16 cellular contexts compared by ENCODE assay signal in the genomic region with DNA sequence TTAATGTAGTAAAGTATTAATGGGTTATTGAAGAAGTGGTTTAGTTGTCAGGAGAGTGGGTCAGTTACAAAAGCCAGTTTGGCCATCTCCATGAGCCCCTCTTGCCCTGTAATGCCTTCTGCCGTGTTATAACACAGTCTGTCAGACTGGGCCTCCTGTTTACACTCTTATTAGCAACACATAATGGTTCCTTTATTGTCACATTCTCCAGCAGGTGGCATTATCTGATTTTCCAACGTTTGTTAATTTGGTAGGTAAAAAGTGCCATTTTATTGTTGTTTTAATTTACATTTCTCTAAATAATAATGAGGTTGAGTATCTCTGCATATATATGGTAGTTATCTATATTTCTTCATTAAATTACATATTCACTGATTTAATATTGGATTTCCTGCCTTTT.
DNase-seq lines count a peak whose midpoint lies in the region; ATAC-seq and TF ChIP-seq lines count a peak whose summit lies in the region.
"Had no signal": no experiment of that assay in that cellular context is flagged by ENCODE, and none has a peak within 500 bp of the region (broad histone marks: within the 10 kb centered on the region; RNA-seq: fewer than 3 reads in every experiment).

No MANE protein-coding gene starts in this region.

- no peak overlapping the region for H4K8ac ChIP-seq in mesendoderm (ENCODE audit: low read depth, low read length)

- H2BK15ac ChIP-seq in mesendoderm (replicated peaks; ENCODE audit: low read depth) = no peak overlapping the region

- no peak overlapping the region for H2AK5ac ChIP-seq in mesendoderm (ENCODE audit: low read length)

- H3K36me3 ChIP-seq in OCI-LY1 (ENCODE audit: insufficient read depth, low read length) (no peaks in the 10 kb centered on the region), mesendoderm (ENCODE audit: control insufficient read depth, insufficient read depth, low read length) (no peaks in the 10 kb centered on the region)

- no peak overlapping the region for H2AFZ ChIP-seq in OCI-LY1 (ENCODE audit: low read length)

- no peaks in the 10 kb centered on the region for H3F3A ChIP-seq in OCI-LY1 (ENCODE audit: insufficient read depth, low read length)

- no peaks in the 10 kb centered on the region for H3K79me1 ChIP-seq in mesendoderm (ENCODE audit: low read length)

- H3K9me2 ChIP-seq in OCI-LY1 (ENCODE audit: low read depth, low read length) = no peaks in the 10 kb centered on the region

- peak; percentile 52 for ATAC-seq in HG02852 (IDR thresholded peaks at IDR 0.05; ENCODE audit: unreplicated experiment)
- ATAC-seq: A549; naive thymus-derived CD4-positive, alpha-beta T cell; psoas muscle had no signal

- H3K56ac ChIP-seq in mesendoderm (ENCODE audit: low read length) = no peak overlapping the region

- DNase-seq in NCI-H1694 treated with DMSO at 0.1 percent for 48 hours (lab: John Stamatoyannopoulos, UW) (peak; percentile 0), NCI-H1694 (lab: John Stamatoyannopoulos, UW) (no peak), mesendoderm (peak; percentile 3), NCI-H2081 treated with DMSO at 0.1 percent for 48 hours (lab: John Stamatoyannopoulos, UW) (no peak), NCI-H1436 (lab: John Stamatoyannopoulos, UW) (no peak), NCI-H128 (lab: John Stamatoyannopoulos, UW; ENCODE audit: unreplicated experiment) (no peak)
- DNase-seq: activated CD8-positive, alpha-beta memory T cell treated with anti-CD3 and anti-CD28 coated beads for 24 hours; CD4-positive, alpha-beta T cell; foreskin melanocyte; naive thymus-derived CD4-positive, alpha-beta T cell; NCI-H226; psoas muscle; stimulated activated naive CD4-positive, alpha-beta T cell had no signal

- no CpG with 5 or more reads among the region's 2 CpGs for WGBS in mesendoderm (ENCODE audit: extremely low coverage, insufficient coverage, low lambda C conversion rate)

- H3K79me2 ChIP-seq in OCI-LY1 (ENCODE audit: insufficient read depth, low read length) = no peaks in the 10 kb centered on the region
- no peaks in the 10 kb centered on the region for H3K79me2 ChIP-seq in mesendoderm (ENCODE audit: control insufficient read depth, insufficient read depth, low read length)

- no peak overlapping the region for H3K23ac ChIP-seq in mesendoderm (ENCODE audit: low read length)

- no peak overlapping the region for H3K18ac ChIP-seq in mesendoderm (ENCODE audit: low read length)

- H3K4me2 ChIP-seq in OCI-LY1 (ENCODE audit: low read length) (no peak overlapping the region), mesendoderm (ENCODE audit: low read length) (no peak overlapping the region)
- H3K4me2 ChIP-seq: A549 had no signal

- no peaks in the 10 kb centered on the region for H3K9me3 ChIP-seq in OCI-LY1 (ENCODE audit: low read length)
- H3K9me3 ChIP-seq: A549, psoas muscle had no signal

- no peak overlapping the region for H2BK5ac ChIP-seq in mesendoderm (ENCODE audit: low read length)

- H3K4me1 ChIP-seq in OCI-LY1 (ENCODE audit: insufficient read depth, low read length, severe bottlenecking) (no peaks in the 10 kb centered on the region), mesendoderm (ENCODE audit: control insufficient read depth, low read depth, low read length) (no peaks in the 10 kb centered on the region)
- H3K4me1 ChIP-seq: A549, psoas muscle had no signal

- H3K4me3 ChIP-seq in OCI-LY1 (ENCODE audit: low read depth, low read length, poor library complexity, severe bottlenecking) (no peak overlapping the region), mesendoderm (ENCODE audit: low read length) (no peak overlapping the region)
- H3K4me3 ChIP-seq: A549, psoas muscle had no signal

- no peak overlapping the region for H3K4ac ChIP-seq in mesendoderm (ENCODE audit: low read depth, low read length)

- H3K27ac ChIP-seq in OCI-LY1 (ENCODE audit: low read depth, low read length, poor library complexity, severe bottlenecking) (no peak overlapping the region), mesendoderm (ENCODE audit: low read depth, low read length) (no peak overlapping the region)
- H3K27ac ChIP-seq: A549, psoas muscle had no signal

- H4K20me1 ChIP-seq in OCI-LY1 (ENCODE audit: insufficient read depth, low read length) = no peaks in the 10 kb centered on the region

- TF ChIP-seq CTCF in OCI-LY1 (IDR thresholded peaks at IDR 0.05; ENCODE audit: low read length) = peak; percentile 14; the same call in 1 of the 2 replicates

- H2BK120ac ChIP-seq in mesendoderm (ENCODE audit: low read depth, low read length) = no peak overlapping the region

- H3K27me3 ChIP-seq in OCI-LY1 (ENCODE audit: insufficient read depth, low read length) (no peaks in the 10 kb centered on the region), mesendoderm (ENCODE audit: insufficient read depth, low read length, poor library complexity) (no peaks in the 10 kb centered on the region)

- H3K9ac ChIP-seq in OCI-LY1 (ENCODE audit: low read length) (no peak overlapping the region), mesendoderm (ENCODE audit: low read length) (no peak overlapping the region)

- H4K5ac ChIP-seq in mesendoderm (ENCODE audit: low read length) = no peak overlapping the region

Comparison
In these comparisons a context has a peak if more than half of its experiments do, and no peak if none do; other contexts are left out.
1. DNase-seq: peak in NCI-H1694 treated with DMSO at 0.1 percent for 48 hours (single experiment) and mesendoderm (single experiment); none in NCI-H1694 (single experiment), NCI-H2081 treated with DMSO at 0.1 percent for 48 hours (single experiment), NCI-H1436 (single experiment) and NCI-H128 (single experiment).